9 cellular contexts compared by ENCODE assay signal in the genomic region with DNA sequence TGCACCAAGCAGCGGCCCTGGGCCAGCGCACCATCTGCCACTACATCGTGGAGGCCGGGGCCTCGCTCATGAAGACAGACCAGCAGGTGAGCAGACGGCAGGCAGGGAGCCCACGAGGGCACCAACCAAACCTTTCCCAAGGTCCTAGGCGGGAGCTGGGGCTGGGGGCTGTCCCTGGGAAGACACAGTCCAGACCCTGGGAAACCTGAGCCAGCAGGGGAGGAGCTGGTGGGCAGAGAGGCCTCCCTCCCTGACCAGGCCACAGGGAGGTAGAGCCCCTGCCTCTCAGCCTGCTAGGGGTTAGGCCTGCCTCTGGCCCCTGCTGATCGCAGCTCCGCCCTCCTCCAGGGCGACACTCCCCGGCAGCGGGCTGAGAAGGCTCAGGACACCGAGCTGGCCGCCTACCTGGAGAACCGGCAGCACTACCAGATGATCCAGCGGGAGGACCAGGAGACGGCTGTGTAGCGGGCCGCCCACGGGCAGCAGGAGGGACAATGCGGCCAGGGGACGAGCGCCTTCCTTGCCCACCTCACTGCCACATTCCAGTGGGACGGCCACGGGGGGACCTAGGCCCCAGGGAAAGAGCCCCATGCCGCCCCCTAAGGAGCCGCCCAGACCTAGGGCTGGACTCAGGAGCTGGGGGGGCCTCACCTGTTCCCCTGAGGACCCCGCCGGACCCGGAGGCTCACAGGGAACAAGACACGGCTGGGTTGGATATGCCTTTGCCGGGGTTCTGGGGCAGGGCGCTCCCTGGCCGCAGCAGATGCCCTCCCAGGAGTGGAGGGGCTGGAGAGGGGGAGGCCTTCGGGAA. TPM values are rescaled to one million over a fixed set of nuclear protein-coding genes. Genes with fewer than 3 reads are reported as not detected.
DNase-seq lines count a peak whose midpoint lies in the region; TF ChIP-seq lines count a peak whose summit lies in the region.
"Not testable (repeated sequence)": the region's sequence is repeated elsewhere in the genome, so short reads cannot be mapped to it uniquely, and the experiment has no call there.
"Had no signal": no experiment of that assay in that cellular context is flagged by ENCODE, and none has a peak within 500 bp of the region (broad histone marks: within the 10 kb centered on the region; RNA-seq: fewer than 3 reads in every experiment).

No MANE protein-coding gene starts in this region.

- WGBS in SK-N-SH (ENCODE audit: low lambda C conversion rate) = 76% methylated on average over 14 of the region's 36 CpGs

- H3K9ac ChIP-seq in SK-N-SH, parathyroid adenoma: not testable (repeated sequence)

- H3K4me3 Mint-ChIP-seq in Calu3 (ENCODE audit: low read depth, unreplicated experiment) = peak overlapping the region; percentile 77
- H3K4me3 Mint-ChIP-seq in activated naive CD8-positive, alpha-beta T cell treated with anti-CD3 and anti-CD28 coated beads for 36 hours = not testable (repeated sequence)

- H3K27ac Mint-ChIP-seq in Calu3 (ENCODE audit: unreplicated experiment) = not testable (repeated sequence)
- peak overlapping the region; percentile 42 for H3K27ac Mint-ChIP-seq in activated naive CD8-positive, alpha-beta T cell treated with anti-CD3 and anti-CD28 coated beads for 36 hours

- H4K20me1 ChIP-seq in SK-N-SH (ENCODE audit: insufficient read depth) = not testable (repeated sequence)

- TF ChIP-seq RAD21 in SK-N-SH (IDR thresholded peaks at IDR 0.05; ENCODE audit: low read length) = not testable (repeated sequence)

- not testable (repeated sequence) for TF ChIP-seq EP300 in SK-N-SH (IDR thresholded peaks at IDR 0.05; ENCODE audit: borderline replicate concordance in 1 of 2, low read depth in 1 of 2, low read length in 1 of 2)

- not testable (repeated sequence) for H3K27me3 ChIP-seq in SK-N-SH (ENCODE audit: insufficient read depth); parathyroid adenoma (ENCODE audit: control insufficient read depth, insufficient read depth, low read length)
- peaks cover 0 to 36% of the 10 kb centered on the region in 2 donors for H3K27me3 ChIP-seq in tibial artery

- TF ChIP-seq CTCF in Calu3 (IDR thresholded peaks at IDR 0.05; ENCODE audit: unreplicated experiment); SK-N-SH (IDR thresholded peaks at IDR 0.05); fibroblast of villous mesenchyme (IDR thresholded peaks at IDR 0.05; ENCODE audit: insufficient read depth, low read depth, low read length); parathyroid adenoma (IDR thresholded peaks at IDR 0.05); tibial artery (IDR thresholded peaks at IDR 0.05): not testable (repeated sequence)

- not testable (repeated sequence) for DNase-seq in Calu3; activated naive CD8-positive, alpha-beta T cell treated with anti-CD3 and anti-CD28 coated beads for 36 hours; tibial artery
- DNase-seq in HuH-7 (ENCODE audit: low spot score) (peak; percentile 93), SK-N-SH (peak; percentile 61), fibroblast of villous mesenchyme (ENCODE audit: low read depth) (peak; percentile 40), left kidney (ENCODE audit: low read depth, low spot score) (peak; percentile 98)

- H3K4me3 ChIP-seq in SK-N-SH (ENCODE audit: low read depth in 2 of 2, low read length in 1 of 2); fibroblast of villous mesenchyme (ENCODE audit: low read depth, low read length); parathyroid adenoma (ENCODE audit: low read depth, low read length): not testable (repeated sequence)
- H3K4me3 ChIP-seq in tibial artery = peak overlapping the region; percentile 57 to 72

- peaks cover 33% of the 10 kb centered on the region for H3K36me3 Mint-ChIP-seq in Calu3 (ENCODE audit: insufficient read depth, unreplicated experiment)
- H3K36me3 Mint-ChIP-seq in activated naive CD8-positive, alpha-beta T cell treated with anti-CD3 and anti-CD28 coated beads for 36 hours = peaks cover 10% of the 10 kb centered on the region

- H3K79me2 ChIP-seq in SK-N-SH (ENCODE audit: insufficient read depth); parathyroid adenoma: not testable (repeated sequence)

- not testable (repeated sequence) for H3K27me3 Mint-ChIP-seq in Calu3 (ENCODE audit: unreplicated experiment)
- peaks cover 19% of the 10 kb centered on the region for H3K27me3 Mint-ChIP-seq in activated naive CD8-positive, alpha-beta T cell treated with anti-CD3 and anti-CD28 coated beads for 36 hours

- peak overlapping the region in 1 of 2 experiments; percentile 55; a peak in 1 of 4 replicates for H3K27ac ChIP-seq in SK-N-SH (ENCODE audit: low read depth in 2 of 2, low read length in 1 of 2)
- peak overlapping the region; percentile 4 for H3K27ac ChIP-seq in parathyroid adenoma
- peak overlapping the region; percentile 33 to 49 for H3K27ac ChIP-seq in tibial artery

- H3K4me1 ChIP-seq in SK-N-SH (ENCODE audit: control insufficient read depth in 1 of 2, insufficient read depth in 2 of 2, low read depth in 1 of 2, low read length in 1 of 2) (peaks cover 10 to 23% of the 10 kb centered on the region in 2 experiments; a peak in 2 of 4 replicates), tibial artery (peaks cover 5 to 34% (median 24%) of the 10 kb centered on the region in 4 donors)
- not testable (repeated sequence) for H3K4me1 ChIP-seq in parathyroid adenoma

- not testable (repeated sequence) for H3K4me2 ChIP-seq in SK-N-SH; parathyroid adenoma (ENCODE audit: low read length)

- H2AFZ ChIP-seq in SK-N-SH (ENCODE audit: low read depth); parathyroid adenoma: not testable (repeated sequence)

- H3K9me3 Mint-ChIP-seq in Calu3 (ENCODE audit: low read depth, unreplicated experiment); activated naive CD8-positive, alpha-beta T cell treated with anti-CD3 and anti-CD28 coated beads for 36 hours: not testable (repeated sequence)

- H3K9me2 ChIP-seq in SK-N-SH = not testable (repeated sequence)

- intact Hi-C loops in Calu3 (cut with micrococcal nuclease; ENCODE audit: unreplicated experiment); tibial artery (cut with DNase I; ENCODE audit: low total_unique reads): not testable (repeated sequence)

- H3K36me3 ChIP-seq in SK-N-SH (replicated peaks in 1 of 2; ENCODE audit: control insufficient read depth in 1 of 2, insufficient read depth in 2 of 2, low read length in 1 of 2) = peaks cover 0 to 23% of the 10 kb centered on the region in 2 experiments
- not testable (repeated sequence) for H3K36me3 ChIP-seq in parathyroid adenoma (ENCODE audit: control insufficient read depth, insufficient read depth, low read length)
- peaks cover 5 to 36% (median 28%) of the 10 kb centered on the region in 3 donors for H3K36me3 ChIP-seq in tibial artery

- CTCF ChIA-PET in Calu3 (lab: Charles Lee) = not testable (repeated sequence)
- CTCF ChIA-PET in SK-N-SH (lab: Yijun Ruan, JAX) = interaction anchor here (0.7 to 5.3 kb wide), 5 partner anchors 11 to 140 kb away, joined by 3 to 47 read pairs (median 5); a partner anchor contains a TSS

- not testable (repeated sequence) for H3K9me3 ChIP-seq in SK-N-SH; parathyroid adenoma (ENCODE audit: control insufficient read depth, low read length); tibial artery

- not testable (repeated sequence) for H3F3A ChIP-seq in SK-N-SH (replicated peaks; ENCODE audit: insufficient read depth)

- not testable (repeated sequence) for H3K4me1 Mint-ChIP-seq in Calu3 (ENCODE audit: low read depth, unreplicated experiment)
- peaks cover 11% of the 10 kb centered on the region for H3K4me1 Mint-ChIP-seq in activated naive CD8-positive, alpha-beta T cell treated with anti-CD3 and anti-CD28 coated beads for 36 hours

- BruUV-seq in Calu3 (replicated peaks; lab: Mats Ljungman, UMichigan) = not testable (repeated sequence)

- POLR2A ChIA-PET in SK-N-SH (lab: Yijun Ruan, JAX) = interaction anchor here (0.6 to 1.2 kb wide), 2 partner anchors 136 to 180 kb away, joined by 3 read pairs; no protein-coding TSS in a partner anchor

RNA-seq across cellular contexts. Expression of a gene that starts 1.8 kb away (rescaled TPM):
- total RNA-seq in Calu3 (2022) (74.9 and 139 TPM in 2 replicates), fibroblast of villous mesenchyme (11.7 and 30.0 TPM in 2 replicates)
- polyA plus RNA-seq in SK-N-SH (2012; rRNA removed) = 1,545 and 2,395 TPM in 2 replicates
- 1,392 and 2,174 TPM in 2 replicates for polyA plus RNA-seq in SK-N-SH (2012; cell fraction: cytosol; rRNA removed)
- 538 and 1,110 TPM in 2 replicates for polyA plus RNA-seq in SK-N-SH (2012; cell fraction: nucleus; rRNA removed)
- 1 to 10 TPM; 3.4 to 3.6 TPM for total RNA-seq in activated naive CD8-positive, alpha-beta T cell treated with anti-CD3 and anti-CD28 coated beads for 36 hours

RNA-seq across cellular contexts. Expression of a gene that starts 11.9 kb away (rescaled TPM):
- not detected in 2 replicates for total RNA-seq in Calu3 (2022)
- polyA plus RNA-seq in SK-N-SH (2012; rRNA removed) = 0.13 and 0.26 TPM in 2 replicates
- 0.08 and 0.18 TPM in 2 replicates for polyA plus RNA-seq in SK-N-SH (2012; cell fraction: cytosol; rRNA removed)
- polyA plus RNA-seq in SK-N-SH (2012; cell fraction: nucleus; rRNA removed) = 0.36 and 0.39 TPM in 2 replicates
- under 1 TPM in 1 of 2 experiments, not detected in 1; 0.14 TPM for total RNA-seq in activated naive CD8-positive, alpha-beta T cell treated with anti-CD3 and anti-CD28 coated beads for 36 hours
- total RNA-seq in fibroblast of villous mesenchyme = under 0.01 TPM in 1 of 2 replicates, not detected in the other
- total RNA-seq: epithelial cell of proximal tubule had no signal

RNA-seq across cellular contexts. Expression of a gene that starts 32.4 kb away (rescaled TPM):
- 38.0 and 40.2 TPM in 2 replicates for total RNA-seq in Calu3 (2022)
- 23.9 and 33.2 TPM in 2 replicates for polyA plus RNA-seq in SK-N-SH (2012; rRNA removed)
- polyA plus RNA-seq in SK-N-SH (2012; cell fraction: cytosol; rRNA removed) = 9.1 and 17.5 TPM in 2 replicates
- polyA plus RNA-seq in SK-N-SH (2012; cell fraction: nucleus; rRNA removed) = 80.1 and 95.5 TPM in 2 replicates
- total RNA-seq in activated naive CD8-positive, alpha-beta T cell treated with anti-CD3 and anti-CD28 coated beads for 36 hours = 100 to 1,000 TPM in 1 of 2 experiments, 10 to 100 TPM in 1; 100.0 to 101 TPM
- total RNA-seq in fibroblast of villous mesenchyme = 50.1 and 63.1 TPM in 2 replicates
